Comparison of ENCODE assay signal across 1 cellular context in the genomic region with DNA sequence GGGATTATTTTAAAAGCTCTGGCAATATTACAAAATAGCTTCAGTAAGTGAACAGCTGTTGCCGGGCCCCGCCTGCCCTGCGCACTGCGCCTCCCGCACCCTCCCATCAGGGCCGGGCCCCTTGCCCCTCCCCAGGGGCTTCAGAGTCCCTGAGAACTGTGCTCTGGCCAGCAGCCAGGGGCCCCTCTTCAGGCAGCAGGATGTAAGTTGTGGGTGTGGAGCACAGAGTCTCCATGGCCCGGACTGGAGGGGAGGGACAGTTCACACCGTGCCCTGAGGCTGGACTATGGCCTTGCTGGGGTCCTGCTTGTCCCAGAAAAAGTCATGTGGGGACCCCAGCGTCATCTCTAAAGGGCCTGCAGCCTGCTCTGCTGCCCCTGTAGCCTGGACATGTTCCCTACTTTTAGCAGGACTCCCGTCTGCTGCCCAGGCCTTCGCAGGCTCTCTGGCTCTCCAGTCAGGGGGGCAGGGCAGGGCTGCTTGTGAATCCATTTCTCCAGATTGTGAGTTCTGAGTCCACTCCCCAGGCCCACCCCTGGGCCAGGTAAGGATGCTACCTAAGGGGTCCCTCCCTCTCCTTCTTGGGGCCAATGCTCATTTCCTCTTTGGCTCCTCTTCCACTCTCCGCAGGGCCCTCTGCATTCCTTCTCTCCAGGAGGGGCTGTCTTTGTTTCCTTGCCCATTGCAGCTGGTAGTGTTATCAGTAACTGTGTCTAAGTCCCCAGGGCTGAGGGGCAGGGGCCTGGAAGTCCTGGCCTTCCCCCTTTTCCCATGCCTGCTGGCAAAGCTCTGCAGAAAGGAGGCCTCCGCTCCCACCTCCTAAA.
TF ChIP-seq lines count a peak whose summit lies in the region.

No MANE protein-coding gene starts in this region.

TF ChIP-seq in K562, 482 proteins besides CTCF, POLR2A, EP300 and RAD21:
- peak; percentile 61 for TF ChIP-seq NFIC (IDR thresholded peaks at IDR 0.05)
- TF ChIP-seq NRF1 (conservative IDR thresholded peaks at IDR 0.05 in 1 of 2, IDR thresholded peaks at IDR 0.05 in 1 of 2) = peak in 1 of 2 experiments; percentile 33; a peak in 1 of 4 replicates
- no peak for TF ChIP-seq MTF1 (CRISPR knock-in tag; IDR thresholded peaks at IDR 0.05; ENCODE audit: borderline replicate concordance)
